In the genomic region with DNA sequence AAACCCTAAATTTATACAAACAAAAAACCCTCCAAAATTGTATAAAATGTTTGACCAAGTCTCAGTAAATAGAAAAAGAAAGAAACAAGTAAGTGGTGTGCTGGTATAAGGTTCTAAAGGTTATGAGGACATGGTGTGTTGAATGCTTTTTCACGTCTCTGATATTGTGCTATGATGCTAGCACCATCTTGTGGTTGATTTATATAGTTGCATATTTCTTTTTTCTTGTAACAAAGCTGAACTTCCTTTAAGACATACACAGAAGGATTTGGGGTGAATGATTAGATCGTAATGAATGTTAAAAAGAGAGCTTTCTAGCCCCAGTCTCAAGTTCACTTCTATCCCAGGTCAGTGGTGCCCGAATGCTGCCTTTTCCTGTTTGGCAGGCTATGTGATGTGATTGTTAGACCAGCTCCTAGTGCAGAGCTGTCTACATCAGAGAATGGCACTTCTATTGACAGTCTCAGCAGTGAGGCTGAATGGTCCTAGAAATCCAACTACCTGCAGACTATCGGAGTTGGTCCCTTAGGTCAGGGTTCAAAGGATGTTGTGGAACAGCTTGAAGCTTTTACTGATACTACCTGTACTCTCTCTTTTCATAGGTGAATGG, we compare ENCODE assay signal across 8 cellular contexts. TPM values are rescaled to one million over a fixed set of nuclear protein-coding genes. Genes with fewer than 3 reads are reported as not detected.
DNase-seq lines count a peak whose midpoint lies in the region; ATAC-seq, FAIRE-seq and TF ChIP-seq lines count a peak whose summit lies in the region.

No MANE protein-coding gene starts in this region.

- peak; percentile 77 for FAIRE-seq in GM12892 (lab: Jason Lieb, UNC)

- 11 to 15% methylated on average over 4 of the region's 4 CpGs for WGBS in thyroid gland, 2 donors

- peak; percentile 62 for TF ChIP-seq CTCF in AG09319 (IDR thresholded peaks at IDR 0.05; ENCODE audit: low read depth, low read length)
- peak; percentile 62 to 74 for TF ChIP-seq CTCF in brain (conservative IDR thresholded peaks at IDR 0.05)
- peak in 5 of 6 experiments; percentile 17 to 75 (median 59) for TF ChIP-seq CTCF in thyroid gland (IDR thresholded peaks at IDR 0.05)

- DNase-seq in AG09319 (ENCODE audit: extremely low read depth, low read depth) (peak; percentile 14), GM12892 (ENCODE audit: insufficient read length) (peak; percentile 5), NCI-H460 (ENCODE audit: extremely low read depth, low read depth) (peak; percentile 45), iris pigment epithelial cell (ENCODE audit: low read depth) (peak; percentile 64), thyroid gland (no peak), posterior vena cava (ENCODE audit: low spot score) (no peak)

- no peaks in the 10 kb centered on the region for H3K27me3 Mint-ChIP-seq in brain

- TF ChIP-seq POLR2A in GM12892 (IDR thresholded peaks at IDR 0.05; ENCODE audit: low read depth, low read length) (no peak), thyroid gland (IDR thresholded peaks at IDR 0.05) (no peak)

- H3K4me1 ChIP-seq in thyroid gland = no peaks in the 10 kb centered on the region

- H3K9me3 Mint-ChIP-seq in brain = no peaks in the 10 kb centered on the region

- intact Hi-C loops in thyroid gland (cut with DNase I) = no loop called here
- intact Hi-C loops in posterior vena cava (cut with DNase I) = no loop called here

- ATAC-seq in HG02973 (IDR thresholded peaks at IDR 0.05; ENCODE audit: unreplicated experiment) = peak; percentile 72

- no peak overlapping the region for H3K27ac ChIP-seq in thyroid gland

- no peak overlapping the region for H3K4me3 ChIP-seq in thyroid gland (replicated peaks in 1 of 3)

- H3K27ac Mint-ChIP-seq in brain = peak overlapping the region in 3 of 5 experiments; percentile 6 to 50 (median 11)

- H3K27me3 ChIP-seq in thyroid gland = no peaks in the 10 kb centered on the region

- H3K4me1 Mint-ChIP-seq in brain = peaks cover 20% of the 10 kb centered on the region

- H3K9me3 ChIP-seq in thyroid gland = no peaks in the 10 kb centered on the region

- H3K36me3 Mint-ChIP-seq in brain = peaks cover 7% of the 10 kb centered on the region

- H3K36me3 ChIP-seq in thyroid gland = no peaks in the 10 kb centered on the region

- H3K4me3 Mint-ChIP-seq in brain = no peak overlapping the region

RNA-seq across cellular contexts. Expression of gene VTI1A, which starts 25.0 kb away (rescaled TPM):
- 16.7 TPM for polyA plus RNA-seq in GM12892 (2012; ENCODE audit: missing spikeins)
- total RNA-seq in NCI-H460 (2014; rRNA removed; shearing (Covaris generic)) = 24.7 and 28.2 TPM in 2 replicates
- 20.2 and 27.2 TPM in 2 replicates for polyA plus RNA-seq in NCI-H460 (2014; cell fraction: nucleus; rRNA removed)
- polyA plus RNA-seq in brain (ENCODE audit: insufficient read depth, low read depth, low replicate concordance) = 11.3 TPM
- total RNA-seq in thyroid gland (10 to 100 TPM; 49.3 to 84.5 (median 61.2) TPM), posterior vena cava (10 to 100 TPM; 32.3 to 35.5 TPM)

RNA-seq across cellular contexts. Expression of gene ZDHHC6, which starts 25.3 kb away (rescaled TPM):
- polyA plus RNA-seq in GM12892 (2012; ENCODE audit: missing spikeins) = 38.1 TPM
- 30.6 and 36.5 TPM in 2 replicates for total RNA-seq in NCI-H460 (2014; rRNA removed; shearing (Covaris generic))
- 76.0 and 118 TPM in 2 replicates for polyA plus RNA-seq in NCI-H460 (2014; cell fraction: nucleus; rRNA removed)
- polyA plus RNA-seq in brain (ENCODE audit: insufficient read depth, low read depth, low replicate concordance) = 20.7 TPM
- 10 to 100 TPM; 26.5 to 39.2 (median 34.1) TPM for total RNA-seq in thyroid gland
- 10 to 100 TPM; 19.0 to 25.0 TPM for total RNA-seq in posterior vena cava

Comparison
In these comparisons a context has a peak if more than half of its experiments do, and no peak if none do; other contexts are left out.
1. DNase-seq: peak in AG09319 (single experiment), GM12892 (single experiment), NCI-H460 (single experiment) and iris pigment epithelial cell (single experiment); none in thyroid gland (0 of 2) and posterior vena cava (single experiment).
2. Peak in every context shown above with its lines, with median percentiles within 50 percentile points of each other: CTCF ChIP-seq.